In genomic region chr14:96509457-96510090, GRCh38 we compare ENCODE assay signal across 12 cellular contexts. TPM values are rescaled to one million over a fixed set of nuclear protein-coding genes. Genes with fewer than 3 reads are reported as not detected.
A peak's percentile ranks its signal among the peaks of the same experiment; 100 is the strongest.
DNase-seq lines count a peak whose midpoint lies in the region; ATAC-seq and TF ChIP-seq lines count a peak whose summit lies in the region.
"Had no signal": no experiment of that assay in that cellular context is flagged by ENCODE, and none has a peak within 500 bp of the region (broad histone marks: within the 10 kb centered on the region; RNA-seq: fewer than 3 reads in every experiment).

No MANE protein-coding gene starts in this region.

- peak overlapping the region; percentile 52 for H3K4me3 Mint-ChIP-seq in activated naive CD4-positive, alpha-beta T cell treated with anti-CD3 and anti-CD28 coated beads, Interleukin-2, amount 50 U/mL, for 24 hours
- peak overlapping the region in 9 of 10 donors; percentile 15 to 52 (median 33) for H3K4me3 Mint-ChIP-seq in naive thymus-derived CD8-positive, alpha-beta T cell
- H3K4me3 Mint-ChIP-seq in stimulated activated memory B cell treated with anti-CD40 and anti-IgM and Interleukin-4, amounts not matched to agents 10 μg/mL and 1 μg/mL and 100 μg/mL, for 72 hours = no peak overlapping the region

- no peak overlapping the region for H3K27ac Mint-ChIP-seq in activated naive CD4-positive, alpha-beta T cell treated with anti-CD3 and anti-CD28 coated beads, Interleukin-2, amount 50 U/mL, for 24 hours
- no peak overlapping the region for H3K27ac Mint-ChIP-seq in activated naive CD4-positive, alpha-beta T cell treated with anti-CD3 and anti-CD28 coated beads, Interleukin-2, amount 50 U/mL, for 72 hours
- H3K27ac Mint-ChIP-seq in naive thymus-derived CD8-positive, alpha-beta T cell = peak overlapping the region in 4 of 10 donors; percentile 20 to 66 (median 22)
- no peak overlapping the region for H3K27ac Mint-ChIP-seq in stimulated activated memory B cell treated with anti-CD40 and anti-IgM and Interleukin-4, amounts not matched to agents 10 μg/mL and 1 μg/mL and 100 μg/mL, for 72 hours

- POLR2A ChIA-PET in HEK293 (lab: Yijun Ruan, JAX) = no interaction called here
- POLR2A ChIA-PET in OCI-LY7 (lab: Charles Lee) = no interaction called here
- POLR2A ChIA-PET in naive thymus-derived CD8-positive, alpha-beta T cell (lab: Charles Lee) = no interaction called here

- no peaks in the 10 kb centered on the region for H3K9me2 ChIP-seq in OCI-LY7 (ENCODE audit: insufficient read depth, low read length)

- H3K4me1 ChIP-seq in HEK293 (ENCODE audit: control insufficient read depth, insufficient read depth, low read length) (peaks cover 22% of the 10 kb centered on the region), OCI-LY7 (ENCODE audit: insufficient read depth, low read length, poor library complexity, severe bottlenecking) (peaks cover 78% of the 10 kb centered on the region)

- intact Hi-C loops in OCI-LY7 (cut with micrococcal nuclease; ENCODE audit: unreplicated experiment) = loop anchor here (10.0 kb wide), 1 partner anchor 975 kb away; the partner anchor contains the start of gene GLRX5

- H3K4me1 Mint-ChIP-seq in activated naive CD4-positive, alpha-beta T cell treated with anti-CD3 and anti-CD28 coated beads, Interleukin-2, amount 50 U/mL, for 24 hours = peaks cover 90% of the 10 kb centered on the region
- peaks cover 26 to 93% (median 84%) of the 10 kb centered on the region in 4 donors for H3K4me1 Mint-ChIP-seq in naive thymus-derived CD8-positive, alpha-beta T cell
- H3K4me1 Mint-ChIP-seq in stimulated activated memory B cell treated with anti-CD40 and anti-IgM and Interleukin-4, amounts not matched to agents 10 μg/mL and 1 μg/mL and 100 μg/mL, for 72 hours = peaks cover 76% of the 10 kb centered on the region

- no peak overlapping the region for H2AFZ ChIP-seq in OCI-LY7 (ENCODE audit: low read length)
- H2AFZ ChIP-seq: GM23248 had no signal

- H3K79me2 ChIP-seq in OCI-LY7 (ENCODE audit: insufficient read depth, low read depth, low read length) = peaks cover 100% of the 10 kb centered on the region

- no peaks in the 10 kb centered on the region for H3K27me3 Mint-ChIP-seq in activated naive CD4-positive, alpha-beta T cell treated with anti-CD3 and anti-CD28 coated beads, Interleukin-2, amount 50 U/mL, for 24 hours
- no peaks in the 10 kb centered on the region for H3K27me3 Mint-ChIP-seq in naive thymus-derived CD8-positive, alpha-beta T cell
- H3K27me3 Mint-ChIP-seq in stimulated activated memory B cell treated with anti-CD40 and anti-IgM and Interleukin-4, amounts not matched to agents 10 μg/mL and 1 μg/mL and 100 μg/mL, for 72 hours = no peaks in the 10 kb centered on the region

- H3K9me3 ChIP-seq in HEK293 (ENCODE audit: control insufficient read depth, insufficient read depth, low read depth, low read length) (no peaks in the 10 kb centered on the region), OCI-LY7 (ENCODE audit: low read length) (no peaks in the 10 kb centered on the region)

- no peak for ATAC-seq in activated naive CD4-positive, alpha-beta T cell treated with anti-CD3 and anti-CD28 coated beads, Interleukin-2, amount 50 U/mL, for 72 hours
- peak; percentile 46 to 51 for ATAC-seq in naive thymus-derived CD8-positive, alpha-beta T cell
- ATAC-seq in stimulated activated memory B cell treated with anti-CD40 and anti-IgM and Interleukin-4, amounts not matched to agents 10 μg/mL and 1 μg/mL and 100 μg/mL, for 72 hours = no peak

- CTCF ChIA-PET in HEK293 (lab: Yijun Ruan, JAX) = no interaction called here
- CTCF ChIA-PET in OCI-LY7 (lab: Charles Lee; ENCODE audit: unreplicated experiment) = no interaction called here

- peaks cover 69% of the 10 kb centered on the region for H4K20me1 ChIP-seq in OCI-LY7 (ENCODE audit: insufficient read depth, low read length)

- peaks cover 3% of the 10 kb centered on the region for H3K36me3 Mint-ChIP-seq in activated naive CD4-positive, alpha-beta T cell treated with anti-CD3 and anti-CD28 coated beads, Interleukin-2, amount 50 U/mL, for 24 hours
- peaks cover 9 to 10% of the 10 kb centered on the region in 2 donors for H3K36me3 Mint-ChIP-seq in activated naive CD4-positive, alpha-beta T cell treated with anti-CD3 and anti-CD28 coated beads, Interleukin-2, amount 50 U/mL, for 72 hours
- H3K36me3 Mint-ChIP-seq in naive thymus-derived CD8-positive, alpha-beta T cell = peaks cover 0 to 13% (median 0%) of the 10 kb centered on the region in 3 donors
- H3K36me3 Mint-ChIP-seq in stimulated activated memory B cell treated with anti-CD40 and anti-IgM and Interleukin-4, amounts not matched to agents 10 μg/mL and 1 μg/mL and 100 μg/mL, for 72 hours = peaks cover 15% of the 10 kb centered on the region

- no peaks in the 10 kb centered on the region for H3K9me3 Mint-ChIP-seq in activated naive CD4-positive, alpha-beta T cell treated with anti-CD3 and anti-CD28 coated beads, Interleukin-2, amount 50 U/mL, for 24 hours
- no peaks in the 10 kb centered on the region for H3K9me3 Mint-ChIP-seq in activated naive CD4-positive, alpha-beta T cell treated with anti-CD3 and anti-CD28 coated beads, Interleukin-2, amount 50 U/mL, for 72 hours
- no peaks in the 10 kb centered on the region for H3K9me3 Mint-ChIP-seq in naive thymus-derived CD8-positive, alpha-beta T cell
- no peaks in the 10 kb centered on the region for H3K9me3 Mint-ChIP-seq in stimulated activated memory B cell treated with anti-CD40 and anti-IgM and Interleukin-4, amounts not matched to agents 10 μg/mL and 1 μg/mL and 100 μg/mL, for 72 hours

- DNase-seq in activated naive CD4-positive, alpha-beta T cell treated with anti-CD3 and anti-CD28 coated beads, Interleukin-2, amount 50 U/mL, for 72 hours (ENCODE audit: low spot score in 2 of 2) = no peak
- no peak for DNase-seq in OCI-LY7 (ENCODE audit: low spot score)
- peak in 2 of 10 donors; percentile 7 to 14 for DNase-seq in naive thymus-derived CD8-positive, alpha-beta T cell
- no peak for DNase-seq in iPS-NIHi7 (ENCODE audit: extremely low spot score)
- no peak for DNase-seq in NCI-H1092 treated with DMSO at 0.1 percent for 48 hours (lab: John Stamatoyannopoulos, UW)
- DNase-seq: GM23248; NCI-H2081 treated with DMSO at 0.1 percent for 48 hours; NCI-H526 treated with DMSO at 0.1 percent for 48 hours; stimulated activated CD4-positive, alpha-beta T cell treated with anti-CD3 and anti-CD28 coated beads, Interleukin-12 subunit alpha, Interleukin-12 subunit beta, amount 100 ng/mL, for 4 hours had no signal

- H3K36me3 ChIP-seq in HEK293 (ENCODE audit: control insufficient read depth in 2 of 2, insufficient read depth in 1 of 2, low read length in 2 of 2) (peaks cover 0 to 8% of the 10 kb centered on the region in 2 experiments; a peak in 1 of 3 replicates), OCI-LY7 (ENCODE audit: insufficient read depth, low read length) (peaks cover 29% of the 10 kb centered on the region)

- no peak overlapping the region for H3K27ac ChIP-seq in HEK293 (ENCODE audit: extremely low read depth, low read depth, low read length)
- no peak overlapping the region for H3K27ac ChIP-seq in OCI-LY7 (ENCODE audit: low read depth, low read length, poor library complexity, severe bottlenecking)
- H3K27ac ChIP-seq: GM23248 had no signal

- peak overlapping the region; percentile 36 for H3K4me2 ChIP-seq in OCI-LY7 (ENCODE audit: low read length)

- TF ChIP-seq CTCF in HEK293 (tag by site-specific recombination; IDR thresholded peaks at IDR 0.05) (no peak), OCI-LY7 (conservative IDR thresholded peaks at IDR 0.05; ENCODE audit: low read length) (no peak)

- H3K4me3 ChIP-seq in HEK293 (ENCODE audit: low read depth, low read length) (no peak overlapping the region), OCI-LY7 (ENCODE audit: low read depth, low read length, poor library complexity, severe bottlenecking) (no peak overlapping the region)
- H3K4me3 ChIP-seq: GM23248 had no signal

- BruUV-seq in OCI-LY7 (replicated peaks; lab: Mats Ljungman, UMichigan) = no TSS peak

TF ChIP-seq in HEK293, 187 proteins besides CTCF, POLR2A, EP300 and RAD21 (continues in another document):
- TF ChIP-seq KLF17 (tag by site-specific recombination; IDR thresholded peaks at IDR 0.05) (no peak), FEZF1 (tag by site-specific recombination; IDR thresholded peaks at IDR 0.05) (0 out of 2 replicates have a peak, but pooled peaks have one; percentile 27), ZNF664 (tag by site-specific recombination; IDR thresholded peaks at IDR 0.05) (no peak)

RNA-seq across cellular contexts. Expression of gene PAPOLA, which starts 7.4 kb away (rescaled TPM):
- total RNA-seq in activated naive CD4-positive, alpha-beta T cell treated with anti-CD3 and anti-CD28 coated beads, Interleukin-2, amount 50 U/mL, for 72 hours = 100 to 1,000 TPM; 195 to 220 TPM
- total RNA-seq in OCI-LY7 (2014; rRNA removed; shearing (Covaris generic)) = 80.1 and 99.3 TPM in 2 replicates
- total RNA-seq in OCI-LY7 (2022) = 197 and 202 TPM in 2 replicates
- 100 to 1,000 TPM; 249 to 289 TPM for total RNA-seq in naive thymus-derived CD8-positive, alpha-beta T cell
- polyA plus RNA-seq in naive thymus-derived CD8-positive, alpha-beta T cell = 10 to 100 TPM; 63.3 to 79.4 (median 71.9) TPM

Comparison
In these comparisons a context has a peak if more than half of its experiments do, and no peak if none do; other contexts are left out.
1. ATAC-seq: peak in naive thymus-derived CD8-positive, alpha-beta T cell (2 of 2); none in activated naive CD4-positive, alpha-beta T cell treated with anti-CD3 and anti-CD28 coated beads, Interleukin-2, amount 50 U/mL, for 72 hours (0 of 2) and stimulated activated memory B cell treated with anti-CD40 and anti-IgM and Interleukin-4, amounts not matched to agents 10 μg/mL and 1 μg/mL and 100 μg/mL, for 72 hours (single experiment).